8 cellular contexts compared by ENCODE assay signal in the genomic region with DNA sequence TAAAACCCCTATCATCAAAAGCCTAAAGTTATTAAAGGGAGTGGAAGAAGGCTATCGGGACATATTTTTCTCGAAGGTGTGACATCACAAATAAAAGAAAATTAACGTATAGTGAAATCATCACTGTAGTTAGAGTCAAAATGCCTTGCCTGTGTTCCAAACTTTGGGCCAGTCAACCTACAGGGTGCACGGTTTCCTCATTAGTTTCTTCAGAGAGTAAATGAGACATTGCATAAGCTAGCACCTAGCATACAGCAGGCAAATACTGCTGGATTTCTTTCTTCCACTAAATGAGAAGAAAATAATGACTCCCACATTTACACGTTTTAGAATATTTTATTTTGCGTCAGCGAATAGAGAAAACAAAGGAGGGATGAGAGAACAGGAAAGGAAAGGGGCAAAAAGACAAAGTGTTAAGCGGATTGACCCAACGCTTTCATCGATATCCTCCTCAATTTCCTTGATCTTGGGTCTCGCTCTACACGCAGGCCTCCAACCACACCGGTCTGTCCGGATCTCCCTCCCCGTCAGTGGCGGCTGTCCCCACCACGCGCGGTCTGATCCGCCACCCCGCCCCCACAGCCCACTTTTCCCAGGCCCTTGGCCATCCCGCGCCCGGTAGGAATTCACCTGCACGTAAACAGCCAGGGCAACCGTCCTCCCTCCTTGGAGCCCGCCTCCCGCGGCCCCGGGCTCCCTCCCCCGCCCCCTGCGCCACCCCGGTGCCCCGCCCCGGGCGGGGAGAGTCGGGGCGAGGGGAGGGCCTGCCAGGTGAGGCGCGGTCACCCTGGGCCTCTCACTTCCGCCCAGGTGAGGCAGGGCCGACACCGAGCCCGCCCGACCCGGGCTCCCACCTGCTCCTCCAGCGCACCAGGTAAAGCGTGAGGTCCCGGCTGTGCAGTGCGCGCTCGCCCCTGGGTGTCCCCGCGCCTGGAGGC. TPM values are rescaled to one million over a fixed set of nuclear protein-coding genes. Genes with fewer than 3 reads are reported as not detected.
DNase-seq lines count a peak whose midpoint lies in the region; ATAC-seq and TF ChIP-seq lines count a peak whose summit lies in the region.

A gene with protein sequence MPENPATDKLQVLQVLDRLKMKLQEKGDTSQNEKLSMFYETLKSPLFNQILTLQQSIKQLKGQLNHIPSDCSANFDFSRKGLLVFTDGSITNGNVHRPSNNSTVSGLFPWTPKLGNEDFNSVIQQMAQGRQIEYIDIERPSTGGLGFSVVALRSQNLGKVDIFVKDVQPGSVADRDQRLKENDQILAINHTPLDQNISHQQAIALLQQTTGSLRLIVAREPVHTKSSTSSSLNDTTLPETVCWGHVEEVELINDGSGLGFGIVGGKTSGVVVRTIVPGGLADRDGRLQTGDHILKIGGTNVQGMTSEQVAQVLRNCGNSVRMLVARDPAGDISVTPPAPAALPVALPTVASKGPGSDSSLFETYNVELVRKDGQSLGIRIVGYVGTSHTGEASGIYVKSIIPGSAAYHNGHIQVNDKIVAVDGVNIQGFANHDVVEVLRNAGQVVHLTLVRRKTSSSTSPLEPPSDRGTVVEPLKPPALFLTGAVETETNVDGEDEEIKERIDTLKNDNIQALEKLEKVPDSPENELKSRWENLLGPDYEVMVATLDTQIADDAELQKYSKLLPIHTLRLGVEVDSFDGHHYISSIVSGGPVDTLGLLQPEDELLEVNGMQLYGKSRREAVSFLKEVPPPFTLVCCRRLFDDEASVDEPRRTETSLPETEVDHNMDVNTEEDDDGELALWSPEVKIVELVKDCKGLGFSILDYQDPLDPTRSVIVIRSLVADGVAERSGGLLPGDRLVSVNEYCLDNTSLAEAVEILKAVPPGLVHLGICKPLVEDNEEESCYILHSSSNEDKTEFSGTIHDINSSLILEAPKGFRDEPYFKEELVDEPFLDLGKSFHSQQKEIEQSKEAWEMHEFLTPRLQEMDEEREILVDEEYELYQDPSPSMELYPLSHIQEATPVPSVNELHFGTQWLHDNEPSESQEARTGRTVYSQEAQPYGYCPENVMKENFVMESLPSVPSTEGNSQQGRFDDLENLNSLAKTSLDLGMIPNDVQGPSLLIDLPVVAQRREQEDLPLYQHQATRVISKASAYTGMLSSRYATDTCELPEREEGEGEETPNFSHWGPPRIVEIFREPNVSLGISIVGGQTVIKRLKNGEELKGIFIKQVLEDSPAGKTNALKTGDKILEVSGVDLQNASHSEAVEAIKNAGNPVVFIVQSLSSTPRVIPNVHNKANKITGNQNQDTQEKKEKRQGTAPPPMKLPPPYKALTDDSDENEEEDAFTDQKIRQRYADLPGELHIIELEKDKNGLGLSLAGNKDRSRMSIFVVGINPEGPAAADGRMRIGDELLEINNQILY (N-terminal part only) (plus strand): TSS at position 799 of the 938 bp plus-strand sequence. CDS start 20,413 bp downstream, outside the sequence.

- H3K4me1 ChIP-seq in SJCRH30 (no peaks in the 10 kb centered on the region), right cardiac atrium (ENCODE audit: control insufficient read depth, insufficient read depth, low read length) (peaks cover 3% of the 10 kb centered on the region)

- H3K9me3 ChIP-seq in SJCRH30 (replicated peaks) (no peaks in the 10 kb centered on the region), right cardiac atrium (ENCODE audit: control insufficient read depth, low read length) (no peaks in the 10 kb centered on the region)

- H3K4me1 Mint-ChIP-seq in CD14-positive monocyte, result peaks cover 20% of the 10 kb centered on the region
- peaks cover 17% of the 10 kb centered on the region for H3K4me1 Mint-ChIP-seq in activated naive CD8-positive, alpha-beta T cell treated with anti-CD3 and anti-CD28 coated beads, Interleukin-2, amount 50 U/mL, for 24 hours

- no peak for DNase-seq in CD14-positive monocyte (ENCODE audit: low spot score)
- DNase-seq in SJCRH30, result peak; percentile 35 to 47
- DNase-seq in activated naive CD8-positive, alpha-beta T cell treated with anti-CD3 and anti-CD28 coated beads, Interleukin-2, amount 50 U/mL, for 24 hours, result peak; percentile 48
- DNase-seq in right cardiac atrium, result peak; percentile 41 to 84 (median 78)
- DNase-seq in retina, result peak; percentile 49
- DNase-seq in SIG-M5 (lab: John Stamatoyannopoulos, UW), result no peak

- peak; percentile 80 for ATAC-seq in GM19328 (IDR thresholded peaks at IDR 0.05; ENCODE audit: unreplicated experiment)
- peak; percentile 77 for ATAC-seq in HG03460 (IDR thresholded peaks at IDR 0.05; ENCODE audit: unreplicated experiment)
- peak; percentile 82 for ATAC-seq in activated naive CD8-positive, alpha-beta T cell treated with anti-CD3 and anti-CD28 coated beads, Interleukin-2, amount 50 U/mL, for 24 hours
- peak; percentile 79 for ATAC-seq in right cardiac atrium

- intact Hi-C loops in CD14-positive monocyte (cut with micrococcal nuclease), result no loop called here
- intact Hi-C loops in right cardiac atrium (cut with DNase I), result no loop called here

- no peaks in the 10 kb centered on the region for H3K27me3 ChIP-seq in SJCRH30
- no peaks in the 10 kb centered on the region for H3K27me3 ChIP-seq in right cardiac atrium (ENCODE audit: control insufficient read depth, insufficient read depth)

- TF ChIP-seq CTCF in CD14-positive monocyte (IDR thresholded peaks at IDR 0.05), result no peak

- H3K4me3 ChIP-seq in SJCRH30, result peak within 1 kb of the TSS; percentile 91
- H3K4me3 ChIP-seq in right cardiac atrium (ENCODE audit: low read length), result peak within 1 kb of the TSS; percentile 95

- no peaks in the 10 kb centered on the region for H3K36me3 ChIP-seq in SJCRH30

- H3K27ac ChIP-seq in SJCRH30 (peak within 1 kb of the TSS; percentile 80), right cardiac atrium (ENCODE audit: low read length) (peak within 1 kb of the TSS; percentile 79)

- H3K9me3 Mint-ChIP-seq in CD14-positive monocyte, result no peaks in the 10 kb centered on the region
- no peaks in the 10 kb centered on the region for H3K9me3 Mint-ChIP-seq in activated naive CD8-positive, alpha-beta T cell treated with anti-CD3 and anti-CD28 coated beads, Interleukin-2, amount 50 U/mL, for 24 hours

- peak within 1 kb of the TSS in 4 of 7 donors; percentile 19 to 51 (median 38) for H3K27ac Mint-ChIP-seq in CD14-positive monocyte
- peak within 1 kb of the TSS; percentile 91 for H3K27ac Mint-ChIP-seq in activated naive CD8-positive, alpha-beta T cell treated with anti-CD3 and anti-CD28 coated beads, Interleukin-2, amount 50 U/mL, for 24 hours

- H3K36me3 Mint-ChIP-seq in CD14-positive monocyte, result no peaks in the 10 kb centered on the region
- H3K36me3 Mint-ChIP-seq in activated naive CD8-positive, alpha-beta T cell treated with anti-CD3 and anti-CD28 coated beads, Interleukin-2, amount 50 U/mL, for 24 hours (ENCODE audit: low read depth), result no peaks in the 10 kb centered on the region

- H3K4me3 Mint-ChIP-seq in CD14-positive monocyte, result peak within 1 kb of the TSS; percentile 91 to 96
- H3K4me3 Mint-ChIP-seq in activated naive CD8-positive, alpha-beta T cell treated with anti-CD3 and anti-CD28 coated beads, Interleukin-2, amount 50 U/mL, for 24 hours, result peak within 1 kb of the TSS; percentile 89

- peaks cover 18 to 24% (median 19%) of the 10 kb centered on the region in 3 donors for H3K27me3 Mint-ChIP-seq in CD14-positive monocyte (ENCODE audit: low read depth in 3 of 3)
- no peaks in the 10 kb centered on the region for H3K27me3 Mint-ChIP-seq in activated naive CD8-positive, alpha-beta T cell treated with anti-CD3 and anti-CD28 coated beads, Interleukin-2, amount 50 U/mL, for 24 hours

- 5% methylated on average over 54 of the region's 54 CpGs for WGBS in right cardiac atrium

RNA-seq across cellular contexts. Expression of the gene that starts here (rescaled TPM):
- polyA plus RNA-seq in CD14-positive monocyte (under 1 TPM in 1 of 2 donors, not detected in 1; 0.23 TPM), right cardiac atrium (36.3 TPM)
- 4.0 and 4.5 TPM in 2 replicates for total RNA-seq in SJCRH30 (2014; rRNA removed; shearing (Covaris generic))
- total RNA-seq in right cardiac atrium, result 10 to 100 TPM; 45.6 to 72.3 (median 54.9) TPM

Comparison
In these comparisons a context has a peak if more than half of its experiments do, and no peak if none do; other contexts are left out.
1. RNA of the gene that starts here (polyA plus RNA-seq): 36.3 TPM in right cardiac atrium (single experiment); 0.23 TPM in CD14-positive monocyte; every median in the first group is over 10 times any median in the second.
2. DNase-seq: peak in SJCRH30 (2 of 2), activated naive CD8-positive, alpha-beta T cell treated with anti-CD3 and anti-CD28 coated beads, Interleukin-2, amount 50 U/mL, for 24 hours (single experiment), right cardiac atrium (3 of 3) and retina (single experiment); none in CD14-positive monocyte (single experiment) and SIG-M5 (single experiment).
3. Peak in every context shown above with its lines, with median percentiles within 50 percentile points of each other: ATAC-seq.